In the genomic region with DNA sequence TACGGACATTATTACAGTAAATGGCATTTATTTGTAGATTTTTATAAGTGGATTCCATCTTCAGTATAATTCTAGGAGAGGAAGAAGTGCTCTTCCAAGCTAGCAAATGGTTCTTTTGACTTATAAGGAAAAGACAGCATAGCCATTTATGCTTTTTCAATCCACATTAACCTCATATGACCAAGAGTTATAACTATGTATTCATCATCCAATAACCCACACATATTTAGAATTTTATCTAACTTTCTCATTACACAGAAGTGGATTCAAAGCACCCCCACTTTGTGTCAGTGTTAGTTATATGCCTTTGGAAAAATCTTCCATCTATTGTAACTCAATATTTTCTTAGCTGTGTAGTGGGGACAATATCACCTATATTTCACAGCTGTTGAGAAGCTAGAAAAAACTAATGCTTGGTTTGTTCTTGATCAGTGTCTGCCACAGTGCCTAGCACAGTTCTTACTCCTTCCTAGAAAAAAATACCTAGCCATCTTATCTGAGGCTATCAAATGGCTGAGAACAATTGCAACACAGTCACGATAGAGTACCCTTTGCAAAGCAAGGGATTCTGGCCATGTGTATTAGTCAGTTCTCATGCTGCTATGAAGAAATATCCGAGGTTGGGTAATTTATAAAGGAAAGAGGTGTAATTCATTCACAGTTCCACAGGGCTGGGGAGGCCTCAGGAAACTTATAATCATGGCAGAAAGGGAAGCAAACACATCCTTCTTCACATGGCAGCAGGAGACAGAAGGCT, we compare ENCODE assay signal across 24 cellular contexts.
"Had no signal": no experiment of that assay in that cellular context is flagged by ENCODE, and none has a peak within 500 bp of the region (broad histone marks: within the 10 kb centered on the region; RNA-seq: fewer than 3 reads in every experiment).

No MANE protein-coding gene starts in this region.

- H3K27me3 Mint-ChIP-seq: activated B cell treated with CpG ODN at 0.5 μM for 24 hours; activated CD4-positive, alpha-beta T cell treated with anti-CD3 and anti-CD28 coated beads, Interleukin-2, amount 10 ng/mL, durations not matched to agents 24 days and 14 days; activated naive CD8-positive, alpha-beta T cell treated with anti-CD3 and anti-CD28 coated beads, Interleukin-2, amount 10 ng/mL, durations not matched to agents 7 days and 5 days; progenitor cell of endocrine pancreas had no signal

- H3K4me1 Mint-ChIP-seq: activated B cell treated with CpG ODN at 0.5 μM for 24 hours; activated CD4-positive, alpha-beta T cell treated with anti-CD3 and anti-CD28 coated beads, Interleukin-2, amount 10 ng/mL, durations not matched to agents 24 days and 14 days; activated naive CD8-positive, alpha-beta T cell treated with anti-CD3 and anti-CD28 coated beads, Interleukin-2, amount 10 ng/mL, durations not matched to agents 7 days and 5 days; nephron had no signal

- DNase-seq: activated B cell treated with CpG ODN at 0.5 μM for 24 hours; activated CD4-positive, alpha-beta T cell treated with anti-CD3 and anti-CD28 coated beads, Interleukin-2, amount 10 ng/mL, durations not matched to agents 24 days and 14 days; activated CD8-positive, alpha-beta memory T cell treated with anti-CD3 and anti-CD28 coated beads, Interleukin-2, amount 50 U/mL, for 4 hours; activated CD8-positive, alpha-beta T cell treated with anti-CD3 and anti-CD28 coated beads, Interleukin-2, amount 10 ng/mL, durations not matched to agents 7 days and 5 days; activated naive CD8-positive, alpha-beta T cell treated with anti-CD3 and anti-CD28 coated beads, Interleukin-2, amount 10 ng/mL, durations not matched to agents 7 days and 5 days; activated T-cell treated with anti-CD3 and anti-CD28 coated beads, Interleukin-2, amount 50 U/mL, for 72 hours; caudate nucleus; colonic mucosa; islet precursor cell; left lung; mesenchymal stem cell; right cardiac atrium; stimulated activated CD4-positive, alpha-beta T cell treated with anti-CD3 and anti-CD28 coated beads, Interleukin-4, amount 100 ng/mL, for 4 hours; stimulated activated CD8-positive, alpha-beta memory T cell treated with anti-CD3 and anti-CD28 coated beads, Interleukin-4, amount 100 ng/mL, for 48 hours; stimulated activated naive CD8-positive, alpha-beta T cell treated with anti-CD3 and anti-CD28 coated beads, Interleukin-15, Interleukin-2, amounts not matched to agents 100 U/mL and 50 U/mL, for 24 hours; SW 1271; transverse colon had no signal

- H3K27ac Mint-ChIP-seq: activated B cell treated with CpG ODN at 0.5 μM for 24 hours; activated CD4-positive, alpha-beta T cell treated with anti-CD3 and anti-CD28 coated beads, Interleukin-2, amount 10 ng/mL, durations not matched to agents 24 days and 14 days; activated CD8-positive, alpha-beta T cell treated with anti-CD3 and anti-CD28 coated beads, Interleukin-2, amount 10 ng/mL, durations not matched to agents 7 days and 5 days; activated naive CD8-positive, alpha-beta T cell treated with anti-CD3 and anti-CD28 coated beads, Interleukin-2, amount 10 ng/mL, durations not matched to agents 7 days and 5 days; activated T-cell treated with anti-CD3 and anti-CD28 coated beads, Interleukin-2, amount 50 U/mL, for 72 hours; nephron; progenitor cell of endocrine pancreas; T-helper 2 cell treated with Interferon-gamma antibody and Interleukin-4, amounts not matched to agents 5 μg/mL and 100 μg/mL, for 36 hours had no signal

- ATAC-seq: activated CD8-positive, alpha-beta T cell treated with anti-CD3 and anti-CD28 coated beads, Interleukin-2, amount 10 ng/mL, durations not matched to agents 7 days and 5 days; activated T-cell treated with anti-CD3 and anti-CD28 coated beads, Interleukin-2, amount 50 U/mL, for 72 hours; esophagus mucosa; left lung; right cardiac atrium; stimulated activated naive CD8-positive, alpha-beta T cell treated with anti-CD3 and anti-CD28 coated beads, Interleukin-15, Interleukin-2, amounts not matched to agents 100 U/mL and 50 U/mL, for 24 hours had no signal

- H3K9me3 Mint-ChIP-seq: activated naive CD8-positive, alpha-beta T cell treated with anti-CD3 and anti-CD28 coated beads, Interleukin-2, amount 10 ng/mL, durations not matched to agents 7 days and 5 days; nephron had no signal

- H3K36me3 Mint-ChIP-seq: activated naive CD8-positive, alpha-beta T cell treated with anti-CD3 and anti-CD28 coated beads, Interleukin-2, amount 10 ng/mL, durations not matched to agents 7 days and 5 days had no signal

- H3K4me3 Mint-ChIP-seq: activated B cell treated with CpG ODN at 0.5 μM for 24 hours; activated CD4-positive, alpha-beta T cell treated with anti-CD3 and anti-CD28 coated beads, Interleukin-2, amount 10 ng/mL, durations not matched to agents 24 days and 14 days; activated CD8-positive, alpha-beta T cell treated with anti-CD3 and anti-CD28 coated beads, Interleukin-2, amount 10 ng/mL, durations not matched to agents 7 days and 5 days; activated naive CD8-positive, alpha-beta T cell treated with anti-CD3 and anti-CD28 coated beads, Interleukin-2, amount 10 ng/mL, durations not matched to agents 7 days and 5 days; activated T-cell treated with anti-CD3 and anti-CD28 coated beads, Interleukin-2, amount 50 U/mL, for 72 hours; nephron; T-helper 2 cell treated with Interferon-gamma antibody and Interleukin-4, amounts not matched to agents 5 μg/mL and 100 μg/mL, for 36 hours had no signal

- H3K4me3 ChIP-seq: ascending aorta, colonic mucosa, left lung, skin epidermis, transverse colon, vagina had no signal
